Comparison of ENCODE assay signal across 8 cellular contexts in genomic region chr11:6612816-6613136, GRCh38. TPM values are rescaled to one million over a fixed set of nuclear protein-coding genes. Genes with fewer than 3 reads are reported as not detected.
DNase-seq lines count a peak whose midpoint lies in the region; ATAC-seq, FAIRE-seq and TF ChIP-seq lines count a peak whose summit lies in the region.

No MANE protein-coding gene starts in this region.

- TF ChIP-seq POLR2A in GM12892 (IDR thresholded peaks at IDR 0.05; ENCODE audit: low read depth, low read length), result no peak

- peak; percentile 79 for TF ChIP-seq CTCF in endodermal cell (conservative IDR thresholded peaks at IDR 0.05)

- no peaks in the 10 kb centered on the region for H3K9me3 ChIP-seq in endodermal cell (ENCODE audit: control insufficient read depth, low read length)
- no peaks in the 10 kb centered on the region for H3K9me3 ChIP-seq in neuron (ENCODE audit: low read length)

- DNase-seq in DMS53 (lab: John Stamatoyannopoulos, UW), result peak; percentile 88
- DNase-seq in DMS53 treated with DMSO at 0.1 percent for 48 hours (lab: John Stamatoyannopoulos, UW; ENCODE audit: unreplicated experiment), result no peak
- DNase-seq in NCI-H748 treated with DMSO at 0.1 percent for 48 hours (lab: John Stamatoyannopoulos, UW), result peak; percentile 64
- DNase-seq in endodermal cell, result peak; percentile 84
- DNase-seq in GM12892 (ENCODE audit: insufficient read length), result no peak
- no peak for DNase-seq in G401 (ENCODE audit: low spot score)

- H3K4me1 ChIP-seq in endodermal cell (ENCODE audit: control insufficient read depth, insufficient read depth, low read length) (no peaks in the 10 kb centered on the region), neuron (ENCODE audit: insufficient read depth, low read length) (peaks cover 18% of the 10 kb centered on the region)

- peak overlapping the region; percentile 94 for H3K27ac ChIP-seq in endodermal cell (ENCODE audit: low read depth, low read length)

- H3K27me3 ChIP-seq in endodermal cell (ENCODE audit: control insufficient read depth, insufficient read depth, low read length, poor library complexity, severe bottlenecking), result no peaks in the 10 kb centered on the region
- H3K27me3 ChIP-seq in neuron (ENCODE audit: insufficient read depth, low read length), result no peaks in the 10 kb centered on the region

- H3K4me3 ChIP-seq in endodermal cell (ENCODE audit: low read length), result peak overlapping the region; percentile 87
- H3K4me3 ChIP-seq in neuron (ENCODE audit: low read length), result peak overlapping the region; percentile 71

- ATAC-seq in HG02840 (IDR thresholded peaks at IDR 0.05; ENCODE audit: low FRiP score, unreplicated experiment), result peak; percentile 16

- in situ Hi-C loops in G401 (cut with HindIII; ENCODE audit: low sequenced_read_pairs), result no loop called here

- no peaks in the 10 kb centered on the region for H3K27me3 Mint-ChIP-seq in endodermal cell (ENCODE audit: insufficient read depth)

- peaks cover 6% of the 10 kb centered on the region for H3K4me1 Mint-ChIP-seq in endodermal cell

- H3K9ac ChIP-seq in endodermal cell (ENCODE audit: extremely low read depth, low read length, poor library complexity, severe bottlenecking), result peak overlapping the region; percentile 88

- no peaks in the 10 kb centered on the region for H3K9me3 Mint-ChIP-seq in endodermal cell

- H3K27ac Mint-ChIP-seq in endodermal cell, result no peak overlapping the region

- H2AFZ ChIP-seq in neuron (ENCODE audit: low read depth, low read length), result no peak overlapping the region

- 6 to 9% methylated on average over 2 to 7 of the region's 7 CpGs for WGBS in endodermal cell (ENCODE audit: insufficient coverage in 1 of 2, insufficient read length in 1 of 2), 2 experiments

- H3K36me3 Mint-ChIP-seq in endodermal cell (ENCODE audit: low read depth), result peaks cover 59% of the 10 kb centered on the region

- H3K36me3 ChIP-seq in endodermal cell (ENCODE audit: control insufficient read depth, insufficient read depth, low read length), result peaks cover 55% of the 10 kb centered on the region
- H3K36me3 ChIP-seq in neuron (ENCODE audit: insufficient read depth, low read length), result peaks cover 46% of the 10 kb centered on the region

- FAIRE-seq in GM12892 (lab: Jason Lieb, UNC), result no peak

- H3K4me3 Mint-ChIP-seq in endodermal cell, result no peak overlapping the region

RNA-seq across cellular contexts. Expression of gene TAF10, which starts 0.8 kb away (rescaled TPM):
- total RNA-seq in endodermal cell, result 100 to 1,000 TPM; 168 to 202 TPM
- 248 TPM for polyA plus RNA-seq in endodermal cell (2013, experiment 1 of 2)
- polyA plus RNA-seq in endodermal cell (2013, experiment 2 of 2), result 238 TPM
- polyA plus RNA-seq in GM12892 (2012; ENCODE audit: missing spikeins), result 227 TPM
- 62.1 and 64.5 TPM in 2 replicates for total RNA-seq in G401 (2014; rRNA removed; shearing (Covaris generic))

RNA-seq across cellular contexts. Expression of gene TPP1, which starts 6.4 kb away (rescaled TPM):
- total RNA-seq in endodermal cell, result 10 to 100 TPM; 68.3 to 71.0 TPM
- 52.5 TPM for polyA plus RNA-seq in endodermal cell (2013, experiment 1 of 2)
- 41.0 TPM for polyA plus RNA-seq in endodermal cell (2013, experiment 2 of 2)
- 29.4 TPM for polyA plus RNA-seq in GM12892 (2012; ENCODE audit: missing spikeins)
- total RNA-seq in G401 (2014; rRNA removed; shearing (Covaris generic)), result 9.8 and 26.9 TPM in 2 replicates

RNA-seq across cellular contexts. Expression of gene ILK, which starts 9.2 kb away (rescaled TPM):
- total RNA-seq in endodermal cell, result 100 to 1,000 TPM; 125 to 136 TPM
- polyA plus RNA-seq in endodermal cell (2013, experiment 1 of 2), result 117 TPM
- 112 TPM for polyA plus RNA-seq in endodermal cell (2013, experiment 2 of 2)
- 72.8 TPM for polyA plus RNA-seq in GM12892 (2012; ENCODE audit: missing spikeins)
- total RNA-seq in G401 (2014; rRNA removed; shearing (Covaris generic)), result 112 and 149 TPM in 2 replicates

RNA-seq across cellular contexts. Expression of gene RRP8, which starts 9.4 kb away (rescaled TPM):
- 10 to 100 TPM; 11.0 to 12.8 TPM for total RNA-seq in endodermal cell
- 12.8 TPM for polyA plus RNA-seq in endodermal cell (2013, experiment 1 of 2)
- 12.1 TPM for polyA plus RNA-seq in endodermal cell (2013, experiment 2 of 2)
- 17.4 TPM for polyA plus RNA-seq in GM12892 (2012; ENCODE audit: missing spikeins)
- 20.3 and 22.2 TPM in 2 replicates for total RNA-seq in G401 (2014; rRNA removed; shearing (Covaris generic))

RNA-seq across cellular contexts. Expression of gene DCHS1, which starts 42.8 kb away (rescaled TPM):
- total RNA-seq in endodermal cell, result 10 to 100 TPM; 13.7 to 14.3 TPM
- 34.9 TPM for polyA plus RNA-seq in endodermal cell (2013, experiment 1 of 2)
- polyA plus RNA-seq in endodermal cell (2013, experiment 2 of 2), result 34.2 TPM
- 0.34 TPM for polyA plus RNA-seq in GM12892 (2012; ENCODE audit: missing spikeins)
- total RNA-seq in G401 (2014; rRNA removed; shearing (Covaris generic)), result 0.17 and 0.25 TPM in 2 replicates

Comparison
In these comparisons a context has a peak if more than half of its experiments do, and no peak if none do; other contexts are left out.
1. DNase-seq: peak in DMS53 (single experiment), NCI-H748 treated with DMSO at 0.1 percent for 48 hours (single experiment) and endodermal cell (single experiment); none in DMS53 treated with DMSO at 0.1 percent for 48 hours (single experiment), GM12892 (single experiment) and G401 (single experiment).